Comparison of ENCODE assay signal across 8 cellular contexts in genomic region chr2:106193977-106194778, GRCh38. TPM values are rescaled to one million over a fixed set of nuclear protein-coding genes. Genes with fewer than 3 reads are reported as not detected.
DNase-seq lines count a peak whose midpoint lies in the region; ATAC-seq and TF ChIP-seq lines count a peak whose summit lies in the region.

Gene UXS1, minus strand, starts transcription at chr2:106194301. Its CDS starts 60 bp downstream, at chr2:106194241.

- H3K4me1 Mint-ChIP-seq in progenitor cell of endocrine pancreas (ENCODE audit: low read depth): peaks cover 23% of the 10 kb centered on the region

- peak within 1 kb of the TSS; percentile 91 for H3K27ac Mint-ChIP-seq in progenitor cell of endocrine pancreas

- ATAC-seq in HG02870 (IDR thresholded peaks at IDR 0.05; ENCODE audit: unreplicated experiment) (peak; percentile 65), left cardiac atrium (peak; percentile 95)

- intact Hi-C loops in T-helper 1 cell treated with Interleukin-12 subunit alpha and Interleukin-12 subunit beta and Interleukin-4 antibody, amounts not matched to agents 30 ng/mL and 1 ng/mL, for 36 hours (cut with micrococcal nuclease): loop anchor here (1.0 to 10.0 kb wide), 14 partner anchors 9 to 1157 kb away; partner anchors contain the start of genes C2orf49, FHL2 and TGFBRAP1
- intact Hi-C loops in left cardiac atrium (cut with DNase I): loop anchor here in 1 of 2 donors (5.0 kb wide), 1 partner anchor 77 kb away; no protein-coding TSS in a partner anchor

- peak within 1 kb of the TSS; percentile 87 for H3K4me3 Mint-ChIP-seq in progenitor cell of endocrine pancreas (ENCODE audit: low read depth)

- no peaks in the 10 kb centered on the region for H3K9me3 Mint-ChIP-seq in progenitor cell of endocrine pancreas (ENCODE audit: low read depth)

- TF ChIP-seq CTCF in GM13976 (IDR thresholded peaks at IDR 0.05; ENCODE audit: borderline replicate concordance, control extremely low read depth, extremely low read depth, insufficient read depth, missing control alignments) (no peak), progenitor cell of endocrine pancreas (IDR thresholded peaks at IDR 0.05; ENCODE audit: unreplicated experiment) (no peak)

- no peaks in the 10 kb centered on the region for H3K36me3 Mint-ChIP-seq in progenitor cell of endocrine pancreas (ENCODE audit: insufficient read depth)

- in situ Hi-C loops in GM13976 (cut with MboI; ENCODE audit: low sequenced_read_pairs, unreplicated experiment): no loop called here

- H3K27me3 Mint-ChIP-seq in progenitor cell of endocrine pancreas: no peaks in the 10 kb centered on the region

- DNase-seq in GM13976 (ENCODE audit: low spot score) (peak; percentile 98), NCI-H146 treated with DMSO at 0.1 percent for 48 hours (lab: John Stamatoyannopoulos, UW; ENCODE audit: unreplicated experiment) (peak; percentile 93), amniotic stem cell (lab: John Stamatoyannopoulos, UW) (peak; percentile 93), left cardiac atrium (peak; percentile 98), progenitor cell of endocrine pancreas (ENCODE audit: low spot score, unreplicated experiment) (peak; percentile 98), ureter (ENCODE audit: low spot score) (peak; percentile 99)

RNA-seq across cellular contexts. Expression of gene UXS1, which starts in this region (rescaled TPM):
- total RNA-seq in T-helper 1 cell treated with Interleukin-12 subunit alpha and Interleukin-12 subunit beta and Interleukin-4 antibody, amounts not matched to agents 30 ng/mL and 1 ng/mL, for 36 hours: 55.9 and 56.1 TPM in 2 replicates
- 10 to 100 TPM; 25.7 to 27.6 TPM for total RNA-seq in left cardiac atrium
- 60.7 and 62.1 TPM in 2 replicates for total RNA-seq in progenitor cell of endocrine pancreas
- 62.2 TPM for total RNA-seq in ureter

Comparison
In these comparisons a context has a peak if more than half of its experiments do, and no peak if none do; other contexts are left out.
1. Peak in every context shown above with its lines: DNase-seq and ATAC-seq.